In genomic region chr1:44672956-44673674, GRCh38 we compare ENCODE assay signal across 1 cellular context.
TF ChIP-seq lines count a peak whose summit lies in the region.

No MANE protein-coding gene starts in this region.

TF ChIP-seq in SK-N-SH, 30 proteins besides CTCF, POLR2A, EP300 and RAD21 (continued from another document):
- TF ChIP-seq RFX5 (IDR thresholded peaks at IDR 0.05; ENCODE audit: low read length), result no peak
- no peak for TF ChIP-seq GABPA (IDR thresholded peaks at IDR 0.05; ENCODE audit: low read depth)
- no peak for TF ChIP-seq NRF1 (IDR thresholded peaks at IDR 0.05; ENCODE audit: low read depth, low read length)
- TF ChIP-seq, protein P1, sequence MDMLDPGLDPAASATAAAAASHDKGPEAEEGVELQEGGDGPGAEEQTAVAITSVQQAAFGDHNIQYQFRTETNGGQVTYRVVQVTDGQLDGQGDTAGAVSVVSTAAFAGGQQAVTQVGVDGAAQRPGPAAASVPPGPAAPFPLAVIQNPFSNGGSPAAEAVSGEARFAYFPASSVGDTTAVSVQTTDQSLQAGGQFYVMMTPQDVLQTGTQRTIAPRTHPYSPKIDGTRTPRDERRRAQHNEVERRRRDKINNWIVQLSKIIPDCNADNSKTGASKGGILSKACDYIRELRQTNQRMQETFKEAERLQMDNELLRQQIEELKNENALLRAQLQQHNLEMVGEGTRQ (IDR thresholded peaks at IDR 0.05; ENCODE audit: borderline replicate concordance, low read depth, low read length), result no peak
- TF ChIP-seq, protein P2, sequence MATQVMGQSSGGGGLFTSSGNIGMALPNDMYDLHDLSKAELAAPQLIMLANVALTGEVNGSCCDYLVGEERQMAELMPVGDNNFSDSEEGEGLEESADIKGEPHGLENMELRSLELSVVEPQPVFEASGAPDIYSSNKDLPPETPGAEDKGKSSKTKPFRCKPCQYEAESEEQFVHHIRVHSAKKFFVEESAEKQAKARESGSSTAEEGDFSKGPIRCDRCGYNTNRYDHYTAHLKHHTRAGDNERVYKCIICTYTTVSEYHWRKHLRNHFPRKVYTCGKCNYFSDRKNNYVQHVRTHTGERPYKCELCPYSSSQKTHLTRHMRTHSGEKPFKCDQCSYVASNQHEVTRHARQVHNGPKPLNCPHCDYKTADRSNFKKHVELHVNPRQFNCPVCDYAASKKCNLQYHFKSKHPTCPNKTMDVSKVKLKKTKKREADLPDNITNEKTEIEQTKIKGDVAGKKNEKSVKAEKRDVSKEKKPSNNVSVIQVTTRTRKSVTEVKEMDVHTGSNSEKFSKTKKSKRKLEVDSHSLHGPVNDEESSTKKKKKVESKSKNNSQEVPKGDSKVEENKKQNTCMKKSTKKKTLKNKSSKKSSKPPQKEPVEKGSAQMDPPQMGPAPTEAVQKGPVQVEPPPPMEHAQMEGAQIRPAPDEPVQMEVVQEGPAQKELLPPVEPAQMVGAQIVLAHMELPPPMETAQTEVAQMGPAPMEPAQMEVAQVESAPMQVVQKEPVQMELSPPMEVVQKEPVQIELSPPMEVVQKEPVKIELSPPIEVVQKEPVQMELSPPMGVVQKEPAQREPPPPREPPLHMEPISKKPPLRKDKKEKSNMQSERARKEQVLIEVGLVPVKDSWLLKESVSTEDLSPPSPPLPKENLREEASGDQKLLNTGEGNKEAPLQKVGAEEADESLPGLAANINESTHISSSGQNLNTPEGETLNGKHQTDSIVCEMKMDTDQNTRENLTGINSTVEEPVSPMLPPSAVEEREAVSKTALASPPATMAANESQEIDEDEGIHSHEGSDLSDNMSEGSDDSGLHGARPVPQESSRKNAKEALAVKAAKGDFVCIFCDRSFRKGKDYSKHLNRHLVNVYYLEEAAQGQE (IDR thresholded peaks at IDR 0.05; ENCODE audit: low read depth, low read length), result no peak
- no peak for TF ChIP-seq EZH2phosphoT487 (IDR thresholded peaks at IDR 0.05; ENCODE audit: borderline replicate concordance, low read depth)
- TF ChIP-seq FOSL2 (IDR thresholded peaks at IDR 0.05; ENCODE audit: borderline replicate concordance, low read depth), result no peak
- TF ChIP-seq ELF1 (IDR thresholded peaks at IDR 0.05), result no peak
